In genomic region chr4:109434007-109434792, GRCh38 we compare ENCODE assay signal across 8 cellular contexts. TPM values are rescaled to one million over a fixed set of nuclear protein-coding genes. Genes with fewer than 3 reads are reported as not detected.
DNase-seq lines count a peak whose midpoint lies in the region; ATAC-seq, FAIRE-seq and TF ChIP-seq lines count a peak whose summit lies in the region.

No MANE protein-coding gene starts in this region.

- FAIRE-seq in urothelium cell line (lab: Jason Lieb, UNC), result no peak

- intact Hi-C loops in Caco-2 (cut with micrococcal nuclease; ENCODE audit: unreplicated experiment), result loop anchor here (5.0 kb wide), 3 partner anchors 268 to 383 kb away; partner anchors contain the start of genes CASP6 and GAR1
- intact Hi-C loops in dorsolateral prefrontal cortex (cut with DNase I), result loop anchor here (2.0 to 10.0 kb wide), 6 partner anchors 127 to 558 kb away; partner anchors contain the start of genes GAR1 (in 2 of the 2) and MCUB (in 2 of the 2)
- intact Hi-C loops in lower lobe of right lung (cut with DNase I), result no loop called here
- intact Hi-C loops in stomach (cut with DNase I; ENCODE audit: low total_unique reads), result loop anchor here (5.0 kb wide), 1 partner anchor 393 kb away; the partner anchor contains the start of gene RRH

- 0 to 1% (median 0%) methylated on average over 16 to 65 of the region's 65 CpGs for WGBS in stomach, 5 donors

- peak; percentile 32 to 40 for DNase-seq in Caco-2
- peak in 7 of 10 donors; percentile 14 to 58 (median 30) for DNase-seq in dorsolateral prefrontal cortex
- peak; percentile 68 for DNase-seq in lower lobe of right lung
- peak; percentile 46 for DNase-seq in stomach
- DNase-seq in urothelium cell line (ENCODE audit: low spot score), result no peak

- H3K4me3 ChIP-seq in Caco-2 (ENCODE audit: low read depth, low read length), result peak overlapping the region; percentile 85
- peak overlapping the region; percentile 87 for H3K4me3 ChIP-seq in WI38 (ENCODE audit: low read depth, low read length)
- H3K4me3 ChIP-seq in dorsolateral prefrontal cortex, result peak overlapping the region; percentile 52 to 95 (median 80)
- H3K4me3 ChIP-seq in lower lobe of right lung, result peak overlapping the region; percentile 90
- H3K4me3 ChIP-seq in stomach, result peak overlapping the region; percentile 86 to 97 (median 89)

- no TSS peak for BruUV-seq in Caco-2 (replicated peaks; lab: Mats Ljungman, UMichigan)

- H3K27me3 Mint-ChIP-seq in Caco-2 (ENCODE audit: insufficient read depth, unreplicated experiment), result no peaks in the 10 kb centered on the region

- H3K4me1 ChIP-seq in Caco-2, result peaks cover 20% of the 10 kb centered on the region
- peaks cover 38% of the 10 kb centered on the region for H3K4me1 ChIP-seq in lower lobe of right lung
- H3K4me1 ChIP-seq in stomach, result peaks cover 26 to 65% (median 50%) of the 10 kb centered on the region in 4 donors

- H3K27ac ChIP-seq in dorsolateral prefrontal cortex (peak overlapping the region; percentile 9 to 97 (median 89)), lower lobe of right lung (peak overlapping the region; percentile 94), stomach (peak overlapping the region; percentile 90 to 99 (median 96))

- peak overlapping the region; percentile 77 for H3K4me3 Mint-ChIP-seq in Caco-2 (ENCODE audit: unreplicated experiment)

- peak overlapping the region; percentile 57 for H3K27ac Mint-ChIP-seq in Caco-2 (ENCODE audit: unreplicated experiment)

- H3K36me3 ChIP-seq in Caco-2 (ENCODE audit: control insufficient read depth, insufficient read depth, low read length), result no peaks in the 10 kb centered on the region
- H3K36me3 ChIP-seq in lower lobe of right lung, result peaks cover 9% of the 10 kb centered on the region
- peaks cover 0 to 6% (median 0%) of the 10 kb centered on the region in 4 donors for H3K36me3 ChIP-seq in stomach

- TF ChIP-seq CTCF in Caco-2 (IDR thresholded peaks at IDR 0.05; ENCODE audit: insufficient read depth in 1 of 2, low read depth in 1 of 2, low read length in 1 of 2, severe bottlenecking in 1 of 2, unreplicated experiment in 1 of 2) (no peak), WI38 (IDR thresholded peaks at IDR 0.05; ENCODE audit: low read depth, low read length) (no peak), dorsolateral prefrontal cortex (IDR thresholded peaks at IDR 0.05 in 54 of 56, conservative IDR thresholded peaks at IDR 0.05 in 2 of 56; ENCODE audit: low read depth in 1 of 56, partially characterized antibody in 56 of 56) (peak in 1 of 56 donors; percentile 13), lower lobe of right lung (IDR thresholded peaks at IDR 0.05) (no peak), stomach (IDR thresholded peaks at IDR 0.05) (no peak)

- H3K36me3 Mint-ChIP-seq in Caco-2 (ENCODE audit: insufficient read depth, unreplicated experiment), result no peaks in the 10 kb centered on the region

- CTCF ChIA-PET in Caco-2 (lab: Charles Lee), result interaction anchor here (1.0 kb wide), 1 partner anchor 45 kb away, joined by 3 read pairs; no protein-coding TSS in a partner anchor

- TF ChIP-seq POLR2A in stomach (IDR thresholded peaks at IDR 0.05), result no peak

- POLR2A ChIA-PET in Caco-2 (lab: Charles Lee), result no interaction called here

- no peaks in the 10 kb centered on the region for H3K9me3 Mint-ChIP-seq in Caco-2 (ENCODE audit: unreplicated experiment)

- peak; percentile 38 for ATAC-seq in GM19463 (IDR thresholded peaks at IDR 0.05; ENCODE audit: unreplicated experiment)
- peak; percentile 35 for ATAC-seq in HG03520 (IDR thresholded peaks at IDR 0.05; ENCODE audit: unreplicated experiment)
- ATAC-seq in lower lobe of right lung, result peak; percentile 75 to 76

- H3K27me3 ChIP-seq in Caco-2 (replicated peaks; ENCODE audit: control insufficient read depth, insufficient read depth, low read length) (no peaks in the 10 kb centered on the region), dorsolateral prefrontal cortex (no peaks in the 10 kb centered on the region), lower lobe of right lung (ENCODE audit: low read depth) (no peaks in the 10 kb centered on the region), stomach (no peaks in the 10 kb centered on the region)

- no peak for TF ChIP-seq EP300 in stomach (IDR thresholded peaks at IDR 0.05)

- H3K4me1 Mint-ChIP-seq in Caco-2 (ENCODE audit: low read depth, unreplicated experiment), result peaks cover 14% of the 10 kb centered on the region

- no peaks in the 10 kb centered on the region for H3K9me3 ChIP-seq in Caco-2
- H3K9me3 ChIP-seq in lower lobe of right lung, result no peaks in the 10 kb centered on the region
- no peaks in the 10 kb centered on the region for H3K9me3 ChIP-seq in stomach

RNA-seq across cellular contexts. Expression of gene SEC24B, which starts 0.6 kb away (rescaled TPM):
- 29.0 and 29.5 TPM in 2 replicates for total RNA-seq in Caco-2 (2022)
- total RNA-seq in dorsolateral prefrontal cortex, result 10 to 100 TPM; 24.1 to 47.5 (median 33.2) TPM
- total RNA-seq in lower lobe of right lung, result 35.0 TPM
- total RNA-seq in stomach, result 10 to 100 TPM in 4 of 5 donors, 1 to 10 TPM in 1; 2.3 to 56.0 (median 26.3) TPM
- 10 to 100 TPM in 1 of 3 donors, 1 to 10 TPM in 2; 5.4 to 10.2 (median 6.3) TPM for polyA plus RNA-seq in stomach
